In the genomic region with DNA sequence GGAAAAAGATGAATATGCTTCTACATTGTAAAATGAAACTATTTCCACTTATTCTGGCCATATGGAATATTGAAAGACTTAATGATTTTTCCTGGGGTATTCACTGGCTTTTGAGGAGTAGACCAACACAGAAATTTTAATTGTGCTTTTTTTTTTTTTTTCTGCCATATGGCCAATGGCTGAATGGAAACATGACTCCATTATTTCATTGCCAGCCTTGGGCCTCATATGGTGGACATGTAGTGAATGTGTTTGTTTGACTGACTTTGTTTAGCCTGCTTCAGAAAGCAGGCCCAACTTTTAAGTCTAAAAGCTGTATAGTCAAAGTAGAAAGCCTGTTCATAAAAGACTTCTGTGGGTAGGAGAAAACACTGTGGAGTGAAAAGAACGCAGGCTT, we compare ENCODE assay signal across 10 cellular contexts. TPM values are rescaled to one million over a fixed set of nuclear protein-coding genes. Genes with fewer than 3 reads are reported as not detected.
A peak's percentile ranks its signal among the peaks of the same experiment; 100 is the strongest.
DNase-seq lines count a peak whose midpoint lies in the region; ATAC-seq, FAIRE-seq and TF ChIP-seq lines count a peak whose summit lies in the region.
"Had no signal": no experiment of that assay in that cellular context is flagged by ENCODE, and none has a peak within 500 bp of the region (broad histone marks: within the 10 kb centered on the region; RNA-seq: fewer than 3 reads in every experiment).

No MANE protein-coding gene starts in this region.

- H3K4me1 ChIP-seq in SJSA1 (replicated peaks) (peaks cover 44% of the 10 kb centered on the region), suprapubic skin (peaks cover 18% of the 10 kb centered on the region), pancreas (peaks cover 0 to 6% (median 0%) of the 10 kb centered on the region in 3 donors)

- H3K9me3 ChIP-seq in SJSA1 (replicated peaks) (no peaks in the 10 kb centered on the region), suprapubic skin (no peaks in the 10 kb centered on the region), pancreas (no peaks in the 10 kb centered on the region)

- no peak for TF ChIP-seq EP300 in suprapubic skin (IDR thresholded peaks at IDR 0.05)

- FAIRE-seq in pancreas (lab: Jason Lieb, UNC) = no peak

- H3K27me3 Mint-ChIP-seq in activated T-cell treated with anti-CD3 and anti-CD28 coated beads, Interleukin-2, amount 50 U/mL, for 4 hours (ENCODE audit: low read depth) = no peaks in the 10 kb centered on the region

- H3K36me3 Mint-ChIP-seq in activated T-cell treated with anti-CD3 and anti-CD28 coated beads, Interleukin-2, amount 50 U/mL, for 4 hours (ENCODE audit: insufficient read depth) = peaks cover 11% of the 10 kb centered on the region

- H3K36me3 ChIP-seq in SJSA1 = no peaks in the 10 kb centered on the region
- H3K36me3 ChIP-seq in suprapubic skin = no peaks in the 10 kb centered on the region
- no peaks in the 10 kb centered on the region for H3K36me3 ChIP-seq in pancreas

- intact Hi-C loops in pancreas (cut with DNase I) = no loop called here

- TF ChIP-seq CTCF in fibroblast of villous mesenchyme (IDR thresholded peaks at IDR 0.05; ENCODE audit: insufficient read depth, low read depth, low read length) = no peak
- TF ChIP-seq CTCF in suprapubic skin (IDR thresholded peaks at IDR 0.05) = no peak
- TF ChIP-seq CTCF in pancreas (IDR thresholded peaks at IDR 0.05) = no peak

- H3K9me3 Mint-ChIP-seq in activated T-cell treated with anti-CD3 and anti-CD28 coated beads, Interleukin-2, amount 50 U/mL, for 4 hours = no peaks in the 10 kb centered on the region

- peaks cover 57% of the 10 kb centered on the region for H3K4me1 Mint-ChIP-seq in activated T-cell treated with anti-CD3 and anti-CD28 coated beads, Interleukin-2, amount 50 U/mL, for 4 hours (ENCODE audit: low read depth)

- no peak for DNase-seq in activated T-cell treated with anti-CD3 and anti-CD28 coated beads, Interleukin-2, amount 50 U/mL, for 4 hours
- DNase-seq in activated T-cell treated with anti-CD3 and anti-CD28 coated beads for 4 hours (no peak), SJSA1 (ENCODE audit: low read depth in 1 of 2, low spot score in 2 of 2) (no peak), fibroblast of villous mesenchyme (ENCODE audit: low read depth) (no peak), suprapubic skin (ENCODE audit: low spot score in 2 of 2) (no peak), pancreas (no peak)
- DNase-seq: NCI-H446 treated with DMSO at 0.1 percent for 48 hours had no signal

- WGBS in suprapubic skin = 89% methylated on average over 1 of the region's 1 CpG
- WGBS in pancreas, 2 donors = 85% methylated on average over 1 of the region's 1 CpG

- H3K4me3 ChIP-seq in SJSA1 = peak overlapping the region; percentile 24
- H3K4me3 ChIP-seq in fibroblast of villous mesenchyme (ENCODE audit: low read depth, low read length) = peak overlapping the region; percentile 29
- H3K4me3 ChIP-seq in suprapubic skin = peak overlapping the region; percentile 47
- peak overlapping the region in 1 of 4 donors; percentile 6 for H3K4me3 ChIP-seq in pancreas

- peak overlapping the region; percentile 96 for H3K4me3 Mint-ChIP-seq in activated T-cell treated with anti-CD3 and anti-CD28 coated beads, Interleukin-2, amount 50 U/mL, for 4 hours

- peak overlapping the region; percentile 8; the same call in 1 of the 2 replicates for H3K27ac ChIP-seq in SJSA1
- H3K27ac ChIP-seq in suprapubic skin = no peak overlapping the region
- H3K27ac ChIP-seq in pancreas = no peak overlapping the region

- no peaks in the 10 kb centered on the region for H3K27me3 ChIP-seq in SJSA1 (replicated peaks)
- H3K27me3 ChIP-seq in suprapubic skin = no peaks in the 10 kb centered on the region
- H3K27me3 ChIP-seq in pancreas = no peaks in the 10 kb centered on the region

- ATAC-seq in activated T-cell treated with anti-CD3 and anti-CD28 coated beads, Interleukin-2, amount 50 U/mL, for 4 hours = no peak
- ATAC-seq in GM21381 (IDR thresholded peaks at IDR 0.05; ENCODE audit: unreplicated experiment) = no peak
- ATAC-seq in GM19467 (IDR thresholded peaks at IDR 0.05; ENCODE audit: unreplicated experiment) = no peak
- no peak for ATAC-seq in pancreas

- no peak for TF ChIP-seq POLR2A in suprapubic skin (IDR thresholded peaks at IDR 0.05)

RNA-seq across cellular contexts. Expression of a gene that starts 2.4 kb away (rescaled TPM):
- total RNA-seq in activated T-cell treated with anti-CD3 and anti-CD28 coated beads, Interleukin-2, amount 50 U/mL, for 4 hours = 10 to 100 TPM; 28.4 to 47.3 (median 42.9) TPM
- total RNA-seq in SJSA1 (2014; rRNA removed; shearing (Covaris generic)) = 13.1 and 23.2 TPM in 2 replicates
- total RNA-seq in fibroblast of villous mesenchyme (4.3 and 12.9 TPM in 2 replicates), suprapubic skin (1 to 10 TPM; 3.6 to 8.1 (median 7.2) TPM), pancreas (10 to 100 TPM in 2 of 6 donors, 1 to 10 TPM in 4; 1.7 to 15.4 (median 6.2) TPM)
- 10 to 100 TPM in 1 of 2 donors, 1 to 10 TPM in 1; 4.8 to 23.0 TPM for polyA plus RNA-seq in pancreas
- total RNA-seq: bronchial epithelial cell had no signal
